In genomic region chr7:75669579-75669978, GRCh38 we compare ENCODE assay signal across 21 cellular contexts.
DNase-seq lines count a peak whose midpoint lies in the region; ATAC-seq and TF ChIP-seq lines count a peak whose summit lies in the region.
"Had no signal": no experiment of that assay in that cellular context is flagged by ENCODE, and none has a peak within 500 bp of the region (broad histone marks: within the 10 kb centered on the region; RNA-seq: fewer than 3 reads in every experiment).

No MANE protein-coding gene starts in this region.

- H4K20me1 ChIP-seq in GM23248 (ENCODE audit: insufficient read depth): no peaks in the 10 kb centered on the region

- H3K36me3 Mint-ChIP-seq in activated B cell treated with CpG ODN at 0.5 μM for 24 hours (ENCODE audit: low read depth): no peaks in the 10 kb centered on the region
- H3K36me3 Mint-ChIP-seq in dendritic cell treated with granulocyte-macrophage colony-stimulating factor and Interleukin-4, amounts not matched to agents 40 ng/mL and 50 ng/mL, for 4 days (ENCODE audit: low read depth): peaks cover 2% of the 10 kb centered on the region
- H3K36me3 Mint-ChIP-seq: CD4-positive, CD25-positive, alpha-beta regulatory T cell; IgD-negative memory B cell had no signal

- no peak overlapping the region for H3K4me3 Mint-ChIP-seq in activated B cell treated with CpG ODN at 0.5 μM for 24 hours
- H3K4me3 Mint-ChIP-seq in dendritic cell treated with granulocyte-macrophage colony-stimulating factor and Interleukin-4, amounts not matched to agents 40 ng/mL and 50 ng/mL, for 4 days: no peak overlapping the region
- H3K4me3 Mint-ChIP-seq: CD4-positive, CD25-positive, alpha-beta regulatory T cell; CD8-positive, alpha-beta memory T cell; IgD-negative memory B cell had no signal

- H3F3A ChIP-seq in GM23248 (ENCODE audit: insufficient read depth): peaks cover 15% of the 10 kb centered on the region; the same call in 1 of the 2 replicates

- H2AFZ ChIP-seq in GM23248: no peak overlapping the region

- WGBS in GM23248 (ENCODE audit: low coverage in 1 of 2, low lambda C conversion rate in 2 of 2, missing lambda C conversion rate in 2 of 2), 2 experiments: 72 to 74% methylated on average over 4 of the region's 4 CpGs

- H3K9me2 ChIP-seq in GM23248 (ENCODE audit: insufficient read depth): no peaks in the 10 kb centered on the region

- H3K4me1 Mint-ChIP-seq in activated B cell treated with CpG ODN at 0.5 μM for 24 hours: peaks cover 12% of the 10 kb centered on the region
- H3K4me1 Mint-ChIP-seq in dendritic cell treated with granulocyte-macrophage colony-stimulating factor and Interleukin-4, amounts not matched to agents 40 ng/mL and 50 ng/mL, for 4 days (ENCODE audit: low read depth): peaks cover 26% of the 10 kb centered on the region
- H3K4me1 Mint-ChIP-seq: CD4-positive, CD25-positive, alpha-beta regulatory T cell; CD8-positive, alpha-beta memory T cell had no signal

- POLR2A ChIA-PET in activated B cell treated with CpG ODN at 0.5 μM for 24 hours (lab: Charles Lee): no interaction called here

- intact Hi-C loops in activated B cell treated with CpG ODN at 0.5 μM for 24 hours (cut with micrococcal nuclease) (no loop called here), posterior vena cava (cut with DNase I) (no loop called here), left ventricle myocardium inferior (cut with micrococcal nuclease) (no loop called here)
- intact Hi-C loops in dendritic cell treated with granulocyte-macrophage colony-stimulating factor and Interleukin-4, amounts not matched to agents 40 ng/mL and 50 ng/mL, for 4 days (cut with micrococcal nuclease): no loop called here

- CTCF ChIA-PET in activated B cell treated with CpG ODN at 0.5 μM for 24 hours (lab: Charles Lee): no interaction called here

- H3K9me3 Mint-ChIP-seq in activated B cell treated with CpG ODN at 0.5 μM for 24 hours: no peaks in the 10 kb centered on the region
- peaks cover under 1% of the 10 kb centered on the region for H3K9me3 Mint-ChIP-seq in dendritic cell treated with granulocyte-macrophage colony-stimulating factor and Interleukin-4, amounts not matched to agents 40 ng/mL and 50 ng/mL, for 4 days
- H3K9me3 Mint-ChIP-seq: CD4-positive, CD25-positive, alpha-beta regulatory T cell; CD8-positive, alpha-beta memory T cell; IgD-negative memory B cell had no signal

- H3K4me2 ChIP-seq in GM23248 (ENCODE audit: unreplicated experiment): no peak overlapping the region

- H3K27ac ChIP-seq in GM23248 (no peak overlapping the region), left ventricle myocardium inferior (replicated peaks) (no peak overlapping the region)

- H3K9me3 ChIP-seq in GM23248 (ENCODE audit: low read depth) (no peaks in the 10 kb centered on the region), left ventricle myocardium inferior (replicated peaks) (peaks cover 4% of the 10 kb centered on the region), HAP-1 (no peaks in the 10 kb centered on the region)
- H3K9me3 ChIP-seq: BE2C had no signal

- H3K4me3 ChIP-seq in GM23248: no peak overlapping the region
- H3K4me3 ChIP-seq in left ventricle myocardium inferior: no peak overlapping the region
- no peak overlapping the region for H3K4me3 ChIP-seq in HAP-1
- H3K4me3 ChIP-seq: GM12878 had no signal

- H3K27me3 ChIP-seq in GM23248 (replicated peaks; ENCODE audit: insufficient read depth) (no peaks in the 10 kb centered on the region), left ventricle myocardium inferior (ENCODE audit: low read depth) (no peaks in the 10 kb centered on the region), HAP-1 (ENCODE audit: low read depth) (no peaks in the 10 kb centered on the region)
- H3K27me3 ChIP-seq: BE2C had no signal

- ATAC-seq in activated B cell treated with CpG ODN at 0.5 μM for 24 hours (ENCODE audit: low read depth) (no peak), omental fat pad (ENCODE audit: low FRiP score) (no peak)
- ATAC-seq: GM12878 had no signal

- H3K27me3 Mint-ChIP-seq in activated B cell treated with CpG ODN at 0.5 μM for 24 hours: no peaks in the 10 kb centered on the region
- no peaks in the 10 kb centered on the region for H3K27me3 Mint-ChIP-seq in dendritic cell treated with granulocyte-macrophage colony-stimulating factor and Interleukin-4, amounts not matched to agents 40 ng/mL and 50 ng/mL, for 4 days
- H3K27me3 Mint-ChIP-seq: CD4-positive, CD25-positive, alpha-beta regulatory T cell; CD8-positive, alpha-beta memory T cell; IgD-negative memory B cell had no signal

- H3K79me2 ChIP-seq in GM23248 (ENCODE audit: insufficient read depth): no peaks in the 10 kb centered on the region

- H3K27ac Mint-ChIP-seq in activated B cell treated with CpG ODN at 0.5 μM for 24 hours: peak overlapping the region; percentile 31
- H3K27ac Mint-ChIP-seq in dendritic cell treated with granulocyte-macrophage colony-stimulating factor and Interleukin-4, amounts not matched to agents 40 ng/mL and 50 ng/mL, for 4 days: peak overlapping the region; percentile 20
- H3K27ac Mint-ChIP-seq: CD4-positive, CD25-positive, alpha-beta regulatory T cell; CD8-positive, alpha-beta memory T cell; IgD-negative memory B cell had no signal

- H3K36me3 ChIP-seq in GM23248 (ENCODE audit: low read depth) (no peaks in the 10 kb centered on the region), left ventricle myocardium inferior (no peaks in the 10 kb centered on the region), HAP-1 (replicated peaks) (no peaks in the 10 kb centered on the region)
- H3K36me3 ChIP-seq: BE2C had no signal

- TF ChIP-seq CTCF in activated B cell treated with CpG ODN at 0.5 μM for 24 hours (IDR thresholded peaks at IDR 0.05) (no peak), left ventricle myocardium inferior (IDR thresholded peaks at IDR 0.05; ENCODE audit: borderline replicate concordance) (no peak), omental fat pad (IDR thresholded peaks at IDR 0.05) (no peak)

- H3K4me1 ChIP-seq in GM23248 (ENCODE audit: insufficient read depth) (0 out of 2 replicates have a peak, but pooled peaks cover 3% of the 10 kb centered on the region), left ventricle myocardium inferior (peaks cover 17% of the 10 kb centered on the region), HAP-1 (no peaks in the 10 kb centered on the region)
- H3K4me1 ChIP-seq: BE2C had no signal

- peak; percentile 4 for DNase-seq in GM23248
- no peak for DNase-seq in activated B cell treated with CpG ODN at 0.5 μM for 24 hours
- peak; percentile 0 for DNase-seq in posterior vena cava (ENCODE audit: low spot score)
- no peak for DNase-seq in left ventricle myocardium inferior
- DNase-seq in omental fat pad (ENCODE audit: low spot score): no peak
- no peak for DNase-seq in NCI-H1694 (lab: John Stamatoyannopoulos, UW)
- no peak for DNase-seq in HAP-1 (ENCODE audit: low spot score in 2 of 2)
- DNase-seq: 8988T; BE2C; C1 segment of cervical spinal cord; CD4-positive, CD25-positive, alpha-beta regulatory T cell; CD8-positive, alpha-beta memory T cell; COR-L47; DMS 273 treated with DMSO at 0.1 percent for 48 hours; DMS53; DND-41; EL; HCEC 1CT had no signal

- in situ Hi-C loops in GM23248 (cut with MboI) (no loop called here), HAP-1 (cut with MboI; ENCODE audit: low sequenced_read_pairs) (no loop called here)

- no peak overlapping the region for H3K9ac ChIP-seq in GM23248

Comparison
In these comparisons a context has a peak if more than half of its experiments do, and no peak if none do; other contexts are left out.
1. DNase-seq: peak in GM23248 (single experiment) and posterior vena cava (single experiment); none in activated B cell treated with CpG ODN at 0.5 μM for 24 hours (single experiment), left ventricle myocardium inferior (single experiment), omental fat pad (single experiment), NCI-H1694 (single experiment) and HAP-1 (0 of 2).